In the genomic region with DNA sequence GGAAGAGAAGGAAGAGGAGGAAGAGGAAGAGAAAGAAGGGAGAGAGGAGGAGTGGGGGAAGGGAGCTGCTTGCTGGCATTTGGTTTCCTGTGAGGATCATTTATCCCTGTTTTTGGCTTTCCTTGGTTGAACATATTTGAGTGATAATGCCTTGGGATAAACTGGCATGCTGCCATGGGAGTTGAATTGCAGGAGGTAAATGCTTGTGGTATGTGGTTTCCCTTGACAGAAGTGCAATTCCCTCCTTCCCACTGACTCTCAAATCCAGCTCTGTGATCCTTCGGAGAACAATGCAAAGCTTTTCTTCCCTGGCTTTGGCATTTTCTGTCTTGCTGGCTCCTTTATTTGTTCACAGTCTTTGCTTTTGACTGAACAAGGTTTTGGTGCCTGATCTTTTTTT, we compare ENCODE assay signal across 16 cellular contexts. TPM values are rescaled to one million over a fixed set of nuclear protein-coding genes. Genes with fewer than 3 reads are reported as not detected.
DNase-seq lines count a peak whose midpoint lies in the region; ATAC-seq and TF ChIP-seq lines count a peak whose summit lies in the region.
"Had no signal": no experiment of that assay in that cellular context is flagged by ENCODE, and none has a peak within 500 bp of the region (broad histone marks: within the 10 kb centered on the region; RNA-seq: fewer than 3 reads in every experiment).

No MANE protein-coding gene starts in this region.

- POLR2A ChIA-PET in BJ (lab: Charles Lee), result no interaction called here
- POLR2A ChIA-PET in naive thymus-derived CD8-positive, alpha-beta T cell (lab: Charles Lee), result no interaction called here

- H3K9me3 ChIP-seq in adipocyte (ENCODE audit: control insufficient read depth, low read length), result no peaks in the 10 kb centered on the region
- H3K9me3 ChIP-seq in hepatocyte (ENCODE audit: low read depth), result no peaks in the 10 kb centered on the region

- intact Hi-C loops in activated T-helper 2 cell treated with anti-CD3 and anti-CD28 coated beads, Interferon-gamma antibody, Interleukin-2, Interleukin-4, amounts not matched to agents 10 μg/mL and 5 μg/mL and 100 μg/mL, durations not matched to agents 14 hours and 24 hours and 36 hours (cut with micrococcal nuclease), result no loop called here

- no peak overlapping the region for H2AFZ ChIP-seq in hepatocyte

- no peak overlapping the region for H3K4me3 ChIP-seq in BJ (ENCODE audit: low read depth, low read length)
- no peak overlapping the region for H3K4me3 ChIP-seq in adipocyte (ENCODE audit: low read length)
- H3K4me3 ChIP-seq in hepatocyte, result no peak overlapping the region

- H3K9me2 ChIP-seq in hepatocyte (replicated peaks; ENCODE audit: insufficient read depth), result no peaks in the 10 kb centered on the region

- 38% methylated on average over 1 of the region's 1 CpG for WGBS in hepatocyte (ENCODE audit: low lambda C conversion rate, missing lambda C conversion rate)

- H3K9ac ChIP-seq in adipocyte (ENCODE audit: low read length), result no peak overlapping the region

- H3K27me3 ChIP-seq in BJ (ENCODE audit: control insufficient read depth, insufficient read depth, low read length), result 0 out of 2 replicates have a peak, but pooled peaks cover 2% of the 10 kb centered on the region
- peaks cover 12% of the 10 kb centered on the region for H3K27me3 ChIP-seq in adipocyte (replicated peaks; ENCODE audit: control insufficient read depth, insufficient read depth, low read length)
- no peaks in the 10 kb centered on the region for H3K27me3 ChIP-seq in hepatocyte

- H3K4me3 Mint-ChIP-seq in activated T-helper 2 cell treated with anti-CD3 and anti-CD28 coated beads, Interferon-gamma antibody, Interleukin-2, Interleukin-4, amounts not matched to agents 10 μg/mL and 5 μg/mL and 100 μg/mL, durations not matched to agents 14 hours and 24 hours and 36 hours (ENCODE audit: low read depth), result no peak overlapping the region
- H3K4me3 Mint-ChIP-seq in naive thymus-derived CD8-positive, alpha-beta T cell, result no peak overlapping the region
- H3K4me3 Mint-ChIP-seq: CD8-positive, alpha-beta memory T cell; immature natural killer cell; neural crest cell; WTC11 had no signal

- no peak for TF ChIP-seq RAD21 in Ishikawa (IDR thresholded peaks at IDR 0.05; ENCODE audit: low read depth)

- H3K4me2 ChIP-seq in hepatocyte, result no peak overlapping the region

- H3K27ac ChIP-seq in hepatocyte, result no peak overlapping the region

- H4K20me1 ChIP-seq in hepatocyte (ENCODE audit: insufficient read depth, poor library complexity, severe bottlenecking), result no peaks in the 10 kb centered on the region

- CTCF ChIA-PET in BJ (lab: Yijun Ruan, JAX), result interaction anchor here (1.3 kb wide), 1 partner anchor 27 kb away, joined by 3 read pairs; the partner anchor contains the start of gene CBY2

- no peaks in the 10 kb centered on the region for H3K36me3 Mint-ChIP-seq in activated T-helper 2 cell treated with anti-CD3 and anti-CD28 coated beads, Interferon-gamma antibody, Interleukin-2, Interleukin-4, amounts not matched to agents 10 μg/mL and 5 μg/mL and 100 μg/mL, durations not matched to agents 14 hours and 24 hours and 36 hours (ENCODE audit: low read depth)
- no peaks in the 10 kb centered on the region for H3K36me3 Mint-ChIP-seq in naive thymus-derived CD8-positive, alpha-beta T cell
- H3K36me3 Mint-ChIP-seq: CD8-positive, alpha-beta memory T cell; immature natural killer cell had no signal

- H3K27me3 Mint-ChIP-seq in activated T-helper 2 cell treated with anti-CD3 and anti-CD28 coated beads, Interferon-gamma antibody, Interleukin-2, Interleukin-4, amounts not matched to agents 10 μg/mL and 5 μg/mL and 100 μg/mL, durations not matched to agents 14 hours and 24 hours and 36 hours (ENCODE audit: low read depth), result peaks cover 2% of the 10 kb centered on the region
- peaks cover 0 to 7% (median 0%) of the 10 kb centered on the region in 5 donors for H3K27me3 Mint-ChIP-seq in naive thymus-derived CD8-positive, alpha-beta T cell

- DNase-seq in BJ (ENCODE audit: low read depth) (peak; percentile 61), adipocyte (ENCODE audit: low read depth) (peak; percentile 60), hepatocyte (ENCODE audit: low spot score) (peak; percentile 41)
- DNase-seq in activated T-helper 2 cell treated with anti-CD3 and anti-CD28 coated beads, Interferon-gamma antibody, Interleukin-2, Interleukin-4, amounts not matched to agents 10 μg/mL and 5 μg/mL and 100 μg/mL, durations not matched to agents 14 hours and 24 hours and 36 hours (ENCODE audit: low spot score), result no peak
- DNase-seq in naive thymus-derived CD8-positive, alpha-beta T cell, result no peak
- DNase-seq: activated T-cell treated with anti-CD3 and anti-CD28 coated beads, Interleukin-2, amount 50 U/mL, for 48 hours; CD8-positive, alpha-beta memory T cell; immature natural killer cell; stimulated activated CD4-positive, alpha-beta T cell treated with anti-CD3 and anti-CD28 coated beads, Interleukin-2, amount 100 ng/mL, for 48 hours had no signal

- no peak for TF ChIP-seq EP300 in Ishikawa (IDR thresholded peaks at IDR 0.05; ENCODE audit: borderline replicate concordance)

- H3K4me1 ChIP-seq in adipocyte (ENCODE audit: control insufficient read depth, insufficient read depth, low read length) (peaks cover 4% of the 10 kb centered on the region), hepatocyte (ENCODE audit: insufficient read depth) (no peaks in the 10 kb centered on the region)

- ATAC-seq in GM18511 (IDR thresholded peaks at IDR 0.05; ENCODE audit: unreplicated experiment), result no peak
- ATAC-seq in naive thymus-derived CD8-positive, alpha-beta T cell, result no peak
- no peak for ATAC-seq in HG02798 (IDR thresholded peaks at IDR 0.05; ENCODE audit: poor library complexity, unreplicated experiment)
- ATAC-seq: WTC11 had no signal

- no peaks in the 10 kb centered on the region for H3K9me3 Mint-ChIP-seq in activated T-helper 2 cell treated with anti-CD3 and anti-CD28 coated beads, Interferon-gamma antibody, Interleukin-2, Interleukin-4, amounts not matched to agents 10 μg/mL and 5 μg/mL and 100 μg/mL, durations not matched to agents 14 hours and 24 hours and 36 hours
- H3K9me3 Mint-ChIP-seq in naive thymus-derived CD8-positive, alpha-beta T cell, result no peaks in the 10 kb centered on the region
- H3K9me3 Mint-ChIP-seq: CD8-positive, alpha-beta memory T cell; immature natural killer cell had no signal

- no peaks in the 10 kb centered on the region for H3K79me2 ChIP-seq in hepatocyte

- H3K27ac Mint-ChIP-seq in activated T-helper 2 cell treated with anti-CD3 and anti-CD28 coated beads, Interferon-gamma antibody, Interleukin-2, Interleukin-4, amounts not matched to agents 10 μg/mL and 5 μg/mL and 100 μg/mL, durations not matched to agents 14 hours and 24 hours and 36 hours, result no peak overlapping the region
- no peak overlapping the region for H3K27ac Mint-ChIP-seq in naive thymus-derived CD8-positive, alpha-beta T cell
- H3K27ac Mint-ChIP-seq: CD8-positive, alpha-beta memory T cell; immature natural killer cell; WTC11 had no signal

- no peaks in the 10 kb centered on the region for H3K36me3 ChIP-seq in BJ (ENCODE audit: control insufficient read depth, insufficient read depth, low read length)
- no peaks in the 10 kb centered on the region for H3K36me3 ChIP-seq in adipocyte (ENCODE audit: control insufficient read depth, insufficient read depth, low read length, severe bottlenecking)
- no peaks in the 10 kb centered on the region for H3K36me3 ChIP-seq in hepatocyte (replicated peaks; ENCODE audit: insufficient read depth, low read depth)

- no peak for TF ChIP-seq CTCF in BJ (IDR thresholded peaks at IDR 0.05; ENCODE audit: insufficient read depth, low read depth, low read length)
- TF ChIP-seq CTCF in hepatocyte (IDR thresholded peaks at IDR 0.05; ENCODE audit: poor library complexity), result no peak

- H3K4me1 Mint-ChIP-seq in activated T-helper 2 cell treated with anti-CD3 and anti-CD28 coated beads, Interferon-gamma antibody, Interleukin-2, Interleukin-4, amounts not matched to agents 10 μg/mL and 5 μg/mL and 100 μg/mL, durations not matched to agents 14 hours and 24 hours and 36 hours (ENCODE audit: low read depth), result no peaks in the 10 kb centered on the region
- peaks cover 2 to 5% (median 3%) of the 10 kb centered on the region in 4 donors for H3K4me1 Mint-ChIP-seq in naive thymus-derived CD8-positive, alpha-beta T cell
- H3K4me1 Mint-ChIP-seq: immature natural killer cell had no signal

TF ChIP-seq in Ishikawa, 13 proteins besides CTCF, POLR2A, EP300 and RAD21:
- TF ChIP-seq EGR1 (IDR thresholded peaks at IDR 0.05), result no peak
- TF ChIP-seq TEAD4 (IDR thresholded peaks at IDR 0.05), result 0 out of 2 replicates have a peak, but pooled peaks have one; percentile 6
- TF ChIP-seq CREB1 (IDR thresholded peaks at IDR 0.05; ENCODE audit: low read depth), result no peak
- no peak for TF ChIP-seq YY1 (IDR thresholded peaks at IDR 0.05; ENCODE audit: low read depth)

RNA-seq across cellular contexts. Expression of gene CBY2, which starts 27.2 kb away (rescaled TPM):
- polyA plus RNA-seq in BJ (2011; rRNA removed) (not detected in 2 replicates), hepatocyte (not detected in 2 replicates)
- not detected in 2 replicates for polyA minus RNA-seq in BJ (2011; rRNA and poly(A)+ RNA removed)
- total RNA-seq in hepatocyte, result not detected in 2 replicates
- total RNA-seq in activated T-helper 2 cell treated with anti-CD3 and anti-CD28 coated beads, Interferon-gamma antibody, Interleukin-2, Interleukin-4, amounts not matched to agents 10 μg/mL and 5 μg/mL and 100 μg/mL, durations not matched to agents 14 hours and 24 hours and 36 hours, result not detected in 2 replicates
- total RNA-seq in naive thymus-derived CD8-positive, alpha-beta T cell, result not detected
- polyA plus RNA-seq in naive thymus-derived CD8-positive, alpha-beta T cell, result not detected
- total RNA-seq: CD8-positive, alpha-beta memory T cell; dermis microvascular lymphatic vessel endothelial cell; neural crest cell; subcutaneous adipose tissue had no signal
- polyA plus RNA-seq: CD8-positive, alpha-beta memory T cell; immature natural killer cell had no signal

RNA-seq across cellular contexts. Expression of gene ERICH6B, which starts 59.4 kb away (rescaled TPM):
- polyA plus RNA-seq in BJ (2011; rRNA removed) (not detected in 2 replicates), hepatocyte (0.52 and 0.96 TPM in 2 replicates)
- polyA minus RNA-seq in BJ (2011; rRNA and poly(A)+ RNA removed), result not detected in 2 replicates
- total RNA-seq in hepatocyte, result not detected in 2 replicates
- not detected in 2 replicates for total RNA-seq in activated T-helper 2 cell treated with anti-CD3 and anti-CD28 coated beads, Interferon-gamma antibody, Interleukin-2, Interleukin-4, amounts not matched to agents 10 μg/mL and 5 μg/mL and 100 μg/mL, durations not matched to agents 14 hours and 24 hours and 36 hours
- total RNA-seq in naive thymus-derived CD8-positive, alpha-beta T cell, result not detected
- not detected for polyA plus RNA-seq in naive thymus-derived CD8-positive, alpha-beta T cell
- total RNA-seq: CD8-positive, alpha-beta memory T cell; dermis microvascular lymphatic vessel endothelial cell; neural crest cell; subcutaneous adipose tissue; WTC11 had no signal
- polyA plus RNA-seq: CD8-positive, alpha-beta memory T cell had no signal

Comparison
In these comparisons a context has a peak if more than half of its experiments do, and no peak if none do; other contexts are left out.
1. DNase-seq: peak in BJ (single experiment), adipocyte (single experiment) and hepatocyte (single experiment); none in activated T-helper 2 cell treated with anti-CD3 and anti-CD28 coated beads, Interferon-gamma antibody, Interleukin-2, Interleukin-4, amounts not matched to agents 10 μg/mL and 5 μg/mL and 100 μg/mL, durations not matched to agents 14 hours and 24 hours and 36 hours (single experiment) and naive thymus-derived CD8-positive, alpha-beta T cell (0 of 10).